1 cellular context compared by ENCODE assay signal in genomic region chr1:234960722-234961467, GRCh38.
TF ChIP-seq lines count a peak whose summit lies in the region.

No MANE protein-coding gene starts in this region.

TF ChIP-seq in HepG2, 621 proteins besides CTCF, POLR2A, EP300 and RAD21 (continued from another document and continues in another):
- TF ChIP-seq PBX2 (CRISPR knock-in tag; IDR thresholded peaks at IDR 0.05) (no peak), ZNF678 (CRISPR knock-in tag; IDR thresholded peaks at IDR 0.05) (0 out of 2 replicates have a peak, but pooled peaks have one; percentile 32), NCOR1 (IDR thresholded peaks at IDR 0.05; ENCODE audit: borderline replicate concordance, low read length) (peak; percentile 77), ZSCAN30 (CRISPR knock-in tag; IDR thresholded peaks at IDR 0.05) (peak; percentile 74; the same call in 1 of the 2 replicates), ZNF432 (CRISPR knock-in tag; IDR thresholded peaks at IDR 0.05; ENCODE audit: borderline replicate concordance) (no peak), ZNF124 (CRISPR knock-in tag; IDR thresholded peaks at IDR 0.05) (no peak), JUND (CRISPR knock-in tag; IDR thresholded peaks at IDR 0.05) (peak; percentile 92), ZNF574 (CRISPR knock-in tag; IDR thresholded peaks at IDR 0.05) (peak; percentile 64), ZNF83 (CRISPR knock-in tag; IDR thresholded peaks at IDR 0.05; ENCODE audit: borderline replicate concordance) (0 out of 2 replicates have a peak, but pooled peaks have one; percentile 44), MLX (CRISPR knock-in tag; IDR thresholded peaks at IDR 0.05) (peak; percentile 82; the same call in 1 of the 2 replicates), HNRNPL (IDR thresholded peaks at IDR 0.05; ENCODE audit: low read depth, low read length) (peak; percentile 96), FLYWCH1 (CRISPR knock-in tag; IDR thresholded peaks at IDR 0.05) (no peak), ZNF816 (CRISPR knock-in tag; IDR thresholded peaks at IDR 0.05; ENCODE audit: borderline replicate concordance) (no peak), FOXA1 (IDR thresholded peaks at IDR 0.05) (peak; percentile 91), FOXA1 (CRISPR knock-in tag; IDR thresholded peaks at IDR 0.05) (peak; percentile 98), NAIF1 (CRISPR knock-in tag; IDR thresholded peaks at IDR 0.05; ENCODE audit: borderline replicate concordance) (peak; percentile 68; the same call in 1 of the 2 replicates), RELA (CRISPR knock-in tag; IDR thresholded peaks at IDR 0.05) (no peak), ZNF781 (CRISPR knock-in tag; IDR thresholded peaks at IDR 0.05; ENCODE audit: borderline replicate concordance, not compliant biosample characterization) (peak; percentile 85), KDM4B (CRISPR knock-in tag; IDR thresholded peaks at IDR 0.05) (no peak), HNF1B (CRISPR knock-in tag; IDR thresholded peaks at IDR 0.05) (peak; percentile 98), ZZZ3 (CRISPR knock-in tag; IDR thresholded peaks at IDR 0.05; ENCODE audit: borderline replicate concordance) (no peak), ELF1 (CRISPR knock-in tag; IDR thresholded peaks at IDR 0.05) (peak; percentile 96), MYC (CRISPR knock-in tag; IDR thresholded peaks at IDR 0.05; ENCODE audit: borderline replicate concordance) (peak; percentile 94), NFYC (CRISPR knock-in tag; IDR thresholded peaks at IDR 0.05) (no peak), IRF9 (CRISPR knock-in tag; IDR thresholded peaks at IDR 0.05; ENCODE audit: borderline replicate concordance) (0 out of 2 replicates have a peak, but pooled peaks have one; percentile 75), ZNF724P (CRISPR knock-in tag; IDR thresholded peaks at IDR 0.05; ENCODE audit: borderline replicate concordance) (no peak), RARG (CRISPR knock-in tag; IDR thresholded peaks at IDR 0.05; ENCODE audit: low read depth) (no peak; the same call in 1 of the 2 replicates), TEF (CRISPR knock-in tag; IDR thresholded peaks at IDR 0.05) (no peak), ZNF30 (CRISPR knock-in tag; IDR thresholded peaks at IDR 0.05) (no peak), PHB2 (IDR thresholded peaks at IDR 0.05; ENCODE audit: partially characterized antibody) (no peak), SSRP1 (CRISPR knock-in tag; IDR thresholded peaks at IDR 0.05) (0 out of 2 replicates have a peak, but pooled peaks have one; percentile 64), SUZ12 (IDR thresholded peaks at IDR 0.05; ENCODE audit: low read depth, low read length) (no peak), E2F2 (CRISPR knock-in tag; IDR thresholded peaks at IDR 0.05; ENCODE audit: borderline replicate concordance) (no peak), PBX3 (CRISPR knock-in tag; IDR thresholded peaks at IDR 0.05; ENCODE audit: borderline replicate concordance) (no peak), MAFF (IDR thresholded peaks at IDR 0.05; ENCODE audit: low read depth, low read length) (no peak), AKNA (CRISPR knock-in tag; IDR thresholded peaks at IDR 0.05; ENCODE audit: borderline replicate concordance) (no peak), ZNF451 (CRISPR knock-in tag; IDR thresholded peaks at IDR 0.05) (0 out of 2 replicates have a peak, but pooled peaks have one; percentile 55), ZSCAN9 (CRISPR knock-in tag; IDR thresholded peaks at IDR 0.05; ENCODE audit: borderline replicate concordance) (0 out of 2 replicates have a peak, but pooled peaks have one; percentile 11), MAX (IDR thresholded peaks at IDR 0.05) (no peak), ZNF138 (CRISPR knock-in tag; IDR thresholded peaks at IDR 0.05; ENCODE audit: low read depth) (peak; percentile 53; the same call in 1 of the 2 replicates), NFE2L2 (IDR thresholded peaks at IDR 0.05; ENCODE audit: low read length) (no peak), NR2F2 (IDR thresholded peaks at IDR 0.05; ENCODE audit: borderline replicate concordance, low read depth) (no peak), RARA (CRISPR knock-in tag; IDR thresholded peaks at IDR 0.05) (peak; percentile 94), POGK (CRISPR knock-in tag; conservative IDR thresholded peaks at IDR 0.05) (peak; percentile 47), GATAD2A (CRISPR knock-in tag; IDR thresholded peaks at IDR 0.05) (peak; percentile 96), SRSF1 (optimal IDR thresholded peaks at IDR 0.05; ENCODE audit: low read depth, low read length) (no peak), TOE1 (CRISPR knock-in tag; IDR thresholded peaks at IDR 0.05) (no peak), FOXC1 (CRISPR knock-in tag; IDR thresholded peaks at IDR 0.05; ENCODE audit: borderline replicate concordance) (0 out of 2 replicates have a peak, but pooled peaks have one; percentile 29), PHF8 (CRISPR knock-in tag; IDR thresholded peaks at IDR 0.05) (peak; percentile 31), ZNF496 (CRISPR knock-in tag; IDR thresholded peaks at IDR 0.05; ENCODE audit: insufficient replicate concordance) (no peak)
